28 cellular contexts compared by ENCODE assay signal in the genomic region with DNA sequence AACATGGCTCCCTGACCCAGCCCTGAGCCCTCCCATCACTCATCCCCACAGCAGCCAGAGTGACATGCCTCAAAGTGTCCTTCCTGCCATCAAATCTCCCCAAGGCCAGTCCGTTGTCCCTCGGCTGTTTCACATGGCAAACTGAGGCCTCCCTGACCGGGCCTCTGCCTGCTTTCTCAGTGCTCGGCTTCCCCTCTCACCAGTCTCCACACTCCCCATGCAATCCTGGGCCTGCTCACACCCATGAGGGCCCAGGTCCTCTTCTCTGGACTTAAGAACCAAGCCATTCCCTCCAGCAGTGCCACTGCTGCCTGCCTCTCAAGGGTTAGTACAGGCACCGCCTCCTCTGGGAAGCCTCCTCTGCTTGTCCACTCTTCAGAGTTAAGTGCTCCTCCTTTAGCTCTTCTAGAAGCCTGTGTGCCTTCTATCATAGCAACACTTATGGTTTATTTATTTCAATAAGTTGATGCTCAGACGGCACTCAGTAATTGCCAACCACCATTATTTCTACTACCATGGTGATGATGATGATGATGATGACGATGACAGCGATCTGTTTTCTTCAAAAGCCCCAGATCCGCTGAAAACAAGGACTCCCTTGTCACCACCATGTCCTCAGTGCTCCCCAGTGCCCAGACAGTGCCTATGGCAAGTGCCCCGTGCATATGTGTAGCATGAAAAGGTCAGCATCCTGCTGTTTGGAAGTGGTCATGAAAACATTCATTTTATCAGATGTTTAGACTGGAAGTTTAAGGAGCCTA.
DNase-seq lines count a peak whose midpoint lies in the region; ATAC-seq and TF ChIP-seq lines count a peak whose summit lies in the region.
"Had no signal": no experiment of that assay in that cellular context is flagged by ENCODE, and none has a peak within 500 bp of the region (broad histone marks: within the 10 kb centered on the region; RNA-seq: fewer than 3 reads in every experiment).

No MANE protein-coding gene starts in this region.

- H3F3A ChIP-seq in neural progenitor cell (ENCODE audit: low read depth): no peaks in the 10 kb centered on the region

- H3K27me3 ChIP-seq in BLaER1 treated with 17β-estradiol and CSF1 and Interleukin-3, amounts not matched to agents 10 nM and 100 nM: no peaks in the 10 kb centered on the region
- H3K27me3 ChIP-seq in KMS-11 (ENCODE audit: insufficient read depth, low read depth) (no peaks in the 10 kb centered on the region), neural progenitor cell (no peaks in the 10 kb centered on the region)
- H3K27me3 ChIP-seq: SJSA1 had no signal

- H3K9ac ChIP-seq in BLaER1 treated with 17β-estradiol and CSF1 and Interleukin-3, amounts not matched to agents 10 nM and 100 nM: peak overlapping the region in 3 of 11 experiments; percentile 32 to 52 (median 47); a peak in 3 of 22 replicates
- H3K9ac ChIP-seq in KMS-11: no peak overlapping the region
- no peak overlapping the region for H3K9ac ChIP-seq in neural progenitor cell

- no peak for TF ChIP-seq CTCF in KMS-11 (conservative IDR thresholded peaks at IDR 0.05; ENCODE audit: low read depth, low read length)
- TF ChIP-seq CTCF in coronary artery (IDR thresholded peaks at IDR 0.05): no peak
- TF ChIP-seq CTCF in neural progenitor cell (IDR thresholded peaks at IDR 0.05): no peak
- TF ChIP-seq CTCF in GM13976 (IDR thresholded peaks at IDR 0.05; ENCODE audit: borderline replicate concordance, control extremely low read depth, extremely low read depth, insufficient read depth, missing control alignments): no peak

- H2AFZ ChIP-seq in KMS-11 (ENCODE audit: low read depth) (no peak overlapping the region), neural progenitor cell (replicated peaks) (no peak overlapping the region)
- H2AFZ ChIP-seq: GM23338, PC-9 had no signal

- H3K4me3 ChIP-seq in BLaER1 treated with 17β-estradiol and CSF1 and Interleukin-3, amounts not matched to agents 10 nM and 100 nM: no peak overlapping the region
- H3K4me3 ChIP-seq in KMS-11 (IDR thresholded peaks at IDR 0.05; ENCODE audit: insufficient read depth, low read depth, low read length) (no peak overlapping the region), coronary artery (no peak overlapping the region), neural progenitor cell (no peak overlapping the region)
- H3K4me3 ChIP-seq: GM23338, PC-9, SJSA1 had no signal

- peaks cover 2% of the 10 kb centered on the region for H3K36me3 Mint-ChIP-seq in neural progenitor cell
- H3K36me3 Mint-ChIP-seq: CD8-positive, alpha-beta T cell; IgD-negative memory B cell had no signal

- no peaks in the 10 kb centered on the region for H3K36me3 ChIP-seq in BLaER1 treated with 17β-estradiol and CSF1 and Interleukin-3, amounts not matched to agents 10 nM and 100 nM
- H3K36me3 ChIP-seq in KMS-11 (ENCODE audit: insufficient read depth) (no peaks in the 10 kb centered on the region), neural progenitor cell (no peaks in the 10 kb centered on the region)
- H3K36me3 ChIP-seq: SJSA1 had no signal

- peaks cover 8% of the 10 kb centered on the region for H3K9me3 Mint-ChIP-seq in neural progenitor cell
- H3K9me3 Mint-ChIP-seq: CD8-positive, alpha-beta T cell had no signal

- H3K4me3 Mint-ChIP-seq in neural progenitor cell: no peak overlapping the region
- H3K4me3 Mint-ChIP-seq: CD8-positive, alpha-beta T cell; GM23338; H9; IgD-negative memory B cell had no signal

- H3K27ac Mint-ChIP-seq in neural progenitor cell: peak overlapping the region; percentile 70
- H3K27ac Mint-ChIP-seq: CD8-positive, alpha-beta T cell; GM23338; H9; IgD-negative memory B cell had no signal

- H3K4me2 ChIP-seq in BLaER1 treated with 17β-estradiol and CSF1 and Interleukin-3, amounts not matched to agents 10 nM and 100 nM: peak overlapping the region; percentile 17 to 88 (median 76); a peak in 21 of 22 replicates
- H3K4me2 ChIP-seq in KMS-11: peak overlapping the region; percentile 86; the same call in 1 of the 2 replicates
- no peak overlapping the region for H3K4me2 ChIP-seq in neural progenitor cell
- H3K4me2 ChIP-seq: GM23338, PC-9 had no signal

- peaks cover 16% of the 10 kb centered on the region for H3K4me1 Mint-ChIP-seq in neural progenitor cell
- H3K4me1 Mint-ChIP-seq: GM23338, H9, IgD-negative memory B cell had no signal

- DNase-seq in coronary artery (ENCODE audit: low spot score) (peak; percentile 33), neural progenitor cell (ENCODE audit: low spot score) (no peak), GM13976 (ENCODE audit: low spot score) (no peak), inferior parietal cortex (ENCODE audit: extremely low spot score) (no peak)
- DNase-seq: AML-193; Caco-2; CD8-positive, alpha-beta T cell; DMS 273 treated with DMSO at 0.1 percent for 48 hours; DMS79; H9; Kasumi-1; NCI-H1105 treated with DMSO at 0.1 percent for 48 hours; NCI-H146; NCI-H1930; NCI-H446; NCI-H524 treated with DMSO at 0.1 percent for 48 hours; NCI-H774; NK-92 treated with Interleukin-12 subunit alpha and Interleukin-12 subunit beta, amount 100 ng/mL, for 24 hours; PC-9; Right ventricle myocardium superior had no signal

- in situ Hi-C loops in GM13976 (cut with MboI; ENCODE audit: low sequenced_read_pairs, unreplicated experiment): no loop called here

- H3K79me2 ChIP-seq in KMS-11 (ENCODE audit: insufficient read depth, low read depth) (no peaks in the 10 kb centered on the region), neural progenitor cell (ENCODE audit: low read depth) (no peaks in the 10 kb centered on the region)

- no peaks in the 10 kb centered on the region for H4K20me1 ChIP-seq in BLaER1 treated with 17β-estradiol and CSF1 and Interleukin-3, amounts not matched to agents 10 nM and 100 nM
- H4K20me1 ChIP-seq in KMS-11 (ENCODE audit: insufficient read depth) (no peaks in the 10 kb centered on the region), neural progenitor cell (ENCODE audit: low read depth) (no peaks in the 10 kb centered on the region)

- H3K9me3 ChIP-seq in BLaER1 treated with 17β-estradiol and CSF1 and Interleukin-3, amounts not matched to agents 10 nM and 100 nM (replicated peaks in 1 of 11): peaks cover 13 to 36% (median 29%) of the 10 kb centered on the region in 11 experiments
- H3K9me3 ChIP-seq in neural progenitor cell (ENCODE audit: low read depth): no peaks in the 10 kb centered on the region
- H3K9me3 ChIP-seq: Caco-2 had no signal

- peaks cover 7% of the 10 kb centered on the region for H3K27me3 Mint-ChIP-seq in neural progenitor cell (ENCODE audit: insufficient read depth, low read depth)
- H3K27me3 Mint-ChIP-seq: IgD-negative memory B cell had no signal

- H3K27ac ChIP-seq in BLaER1 treated with 17β-estradiol and CSF1 and Interleukin-3, amounts not matched to agents 10 nM and 100 nM: peak overlapping the region in 8 of 11 experiments; percentile 30 to 78 (median 67); a peak in 15 of 22 replicates
- H3K27ac ChIP-seq in KMS-11: peak overlapping the region; percentile 91; the same call in 1 of the 2 replicates
- no peak overlapping the region for H3K27ac ChIP-seq in coronary artery
- H3K27ac ChIP-seq in neural progenitor cell: no peak overlapping the region
- H3K27ac ChIP-seq: C4-2B, PC-9, SJSA1 had no signal

- ATAC-seq in HG03439 (IDR thresholded peaks at IDR 0.05; ENCODE audit: unreplicated experiment) (no peak), HG03378 (IDR thresholded peaks at IDR 0.05; ENCODE audit: unreplicated experiment) (no peak)
- ATAC-seq: CD8-positive, alpha-beta T cell; GM23338 had no signal

- peaks cover 17 to 61% (median 52%) of the 10 kb centered on the region in 10 experiments for H3K4me1 ChIP-seq in BLaER1 treated with 17β-estradiol and CSF1 and Interleukin-3, amounts not matched to agents 10 nM and 100 nM
- H3K4me1 ChIP-seq in KMS-11 (ENCODE audit: low read depth, poor library complexity, severe bottlenecking): peaks cover 65% of the 10 kb centered on the region
- peaks cover 8% of the 10 kb centered on the region for H3K4me1 ChIP-seq in neural progenitor cell
- H3K4me1 ChIP-seq: Caco-2, SJSA1 had no signal

Comparison
In these comparisons a context has a peak if more than half of its experiments do, and no peak if none do; other contexts are left out.
1. H3K27ac ChIP-seq: peak in BLaER1 treated with 17β-estradiol and CSF1 and Interleukin-3, amounts not matched to agents 10 nM and 100 nM (8 of 11) and KMS-11 (single experiment); none in coronary artery (0 of 2) and neural progenitor cell (single experiment).